9 cellular contexts compared by ENCODE assay signal in the genomic region with DNA sequence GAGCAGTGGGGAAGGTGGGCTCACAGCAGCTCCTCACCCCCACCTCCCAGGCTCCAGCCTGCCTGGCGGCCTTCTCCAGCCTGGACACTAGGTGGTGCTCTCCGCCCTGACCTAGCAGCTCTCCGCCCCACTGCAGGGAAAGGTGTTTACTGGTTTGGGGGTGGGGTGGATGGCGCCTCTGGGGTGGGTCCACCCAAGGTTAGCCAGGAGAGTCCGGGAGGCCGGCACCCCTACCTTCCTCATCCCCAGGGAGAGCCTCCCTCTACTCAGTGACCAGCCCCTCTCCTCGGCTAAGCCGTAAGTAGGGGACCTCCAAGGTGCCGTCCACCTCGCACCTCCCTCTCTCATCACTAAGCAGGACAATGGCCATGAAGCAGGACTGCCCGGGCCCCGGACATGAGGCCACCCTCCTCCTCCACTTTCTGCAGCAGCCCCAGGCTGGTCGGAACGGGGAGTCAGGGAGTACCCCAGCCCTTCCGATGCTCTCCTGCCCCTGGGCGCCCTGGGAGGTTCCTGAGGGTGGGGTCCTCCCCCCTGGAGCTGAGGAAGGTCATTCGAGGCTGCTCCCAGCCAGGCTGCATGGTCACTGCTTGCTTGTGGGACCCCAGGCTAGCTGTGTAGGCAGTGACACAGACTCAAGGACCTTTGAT.
A peak's percentile ranks its signal among the peaks of the same experiment; 100 is the strongest.
DNase-seq lines count a peak whose midpoint lies in the region; ATAC-seq and TF ChIP-seq lines count a peak whose summit lies in the region.
"Had no signal": no experiment of that assay in that cellular context is flagged by ENCODE, and none has a peak within 500 bp of the region (broad histone marks: within the 10 kb centered on the region; RNA-seq: fewer than 3 reads in every experiment).

No MANE protein-coding gene starts in this region.

- POLR2A ChIA-PET in CD4-positive, alpha-beta T cell (lab: Charles Lee) = interaction anchor here (0.6 to 3.0 kb wide), 4 partner anchors 35 to 125 kb away, joined by 4 to 22 read pairs (median 4); no protein-coding TSS in a partner anchor

- H3K4me1 ChIP-seq in ovary (ENCODE audit: insufficient read depth) (no peaks in the 10 kb centered on the region), uterus (no peaks in the 10 kb centered on the region)

- no peak for TF ChIP-seq EP300 in ovary (IDR thresholded peaks at IDR 0.05)

- peak; percentile 77 for ATAC-seq in CD4-positive, alpha-beta T cell (ENCODE audit: poor library complexity)
- ATAC-seq in HG03354 (IDR thresholded peaks at IDR 0.05; ENCODE audit: poor library complexity, severe bottlenecking, unreplicated experiment) = peak; percentile 49
- no peak for ATAC-seq in GM21360 (IDR thresholded peaks at IDR 0.05; ENCODE audit: unreplicated experiment)

- CTCF ChIA-PET in CD4-positive, alpha-beta T cell (lab: Charles Lee) = interaction anchor here (1.1 to 6.0 kb wide), 6 partner anchors 12 to 82 kb away, joined by 3 to 83 read pairs (median 4); no protein-coding TSS in a partner anchor

- 15 to 20% (median 17%) methylated on average over 17 of the region's 17 CpGs for WGBS in ovary, 3 donors

- no peak overlapping the region for H3K27ac ChIP-seq in CD4-positive, alpha-beta T cell (ENCODE audit: low read depth, low read length)
- H3K27ac ChIP-seq in ovary (no peak overlapping the region), uterus (no peak overlapping the region)

- peak overlapping the region; percentile 35 for H3K4me3 Mint-ChIP-seq in CD4-positive, alpha-beta T cell

- no peaks in the 10 kb centered on the region for H3K36me3 Mint-ChIP-seq in CD4-positive, alpha-beta T cell (ENCODE audit: low read depth)
- H3K36me3 Mint-ChIP-seq: IgD-negative memory B cell had no signal

- no peaks in the 10 kb centered on the region for H3K36me3 ChIP-seq in ovary
- no peaks in the 10 kb centered on the region for H3K36me3 ChIP-seq in uterus

- intact Hi-C loops in CD4-positive, alpha-beta T cell (cut with DNase I, micrococcal nuclease) = no loop called here
- intact Hi-C loops in head of caudate nucleus (cut with DNase I) = loop anchor here (5.0 kb wide), 1 partner anchor 233 kb away; no protein-coding TSS in a partner anchor
- intact Hi-C loops in ovary (cut with DNase I) = loop anchor here in 3 of 4 donors (2.0 to 5.0 kb wide), 4 partner anchors 81 to 233 kb away; no protein-coding TSS in a partner anchor
- intact Hi-C loops in uterus (cut with DNase I; ENCODE audit: low total_unique reads) = loop anchor here (5.0 kb wide), 1 partner anchor 83 kb away; no protein-coding TSS in a partner anchor

- H3K9me3 ChIP-seq in CD4-positive, alpha-beta T cell (ENCODE audit: control insufficient read depth, low read length) = no peaks in the 10 kb centered on the region
- H3K9me3 ChIP-seq in ovary (no peaks in the 10 kb centered on the region), uterus (no peaks in the 10 kb centered on the region)

- no peaks in the 10 kb centered on the region for H3K9me3 Mint-ChIP-seq in CD4-positive, alpha-beta T cell
- H3K9me3 Mint-ChIP-seq: IgD-negative memory B cell had no signal

- no peak overlapping the region for H3K27ac Mint-ChIP-seq in CD4-positive, alpha-beta T cell
- H3K27ac Mint-ChIP-seq: IgD-negative memory B cell had no signal

- no peaks in the 10 kb centered on the region for H3K27me3 ChIP-seq in CD4-positive, alpha-beta T cell (ENCODE audit: control insufficient read depth, insufficient read depth, low read length)
- H3K27me3 ChIP-seq in ovary = no peaks in the 10 kb centered on the region
- no peaks in the 10 kb centered on the region for H3K27me3 ChIP-seq in uterus

- H3K4me1 Mint-ChIP-seq in CD4-positive, alpha-beta T cell (ENCODE audit: low read depth) = no peaks in the 10 kb centered on the region

- TF ChIP-seq POLR2A in ovary (IDR thresholded peaks at IDR 0.05) (no peak), uterus (IDR thresholded peaks at IDR 0.05) (no peak)

- peak; percentile 72 for TF ChIP-seq CTCF in CD4-positive, alpha-beta T cell (IDR thresholded peaks at IDR 0.05)
- TF ChIP-seq CTCF in ovary (IDR thresholded peaks at IDR 0.05) (peak in 2 of 3 donors; percentile 30 to 33), uterus (IDR thresholded peaks at IDR 0.05) (peak; percentile 50 to 69 (median 61))

- H3K4me3 ChIP-seq in ovary = no peak overlapping the region
- no peak overlapping the region for H3K4me3 ChIP-seq in uterus

- H3K27me3 Mint-ChIP-seq in CD4-positive, alpha-beta T cell = no peaks in the 10 kb centered on the region

- peak; percentile 35 to 65 (median 44) for DNase-seq in CD4-positive, alpha-beta T cell
- DNase-seq in RPMI8226 = peak; percentile 73
- peak; percentile 41 for DNase-seq in activated gamma-delta T cell treated with anti-CD3 and anti-CD28 coated beads, Interleukin-2, amount 50 U/mL, for 16 hours (ENCODE audit: low read depth)
- peak; percentile 58 to 90 (median 80) for DNase-seq in head of caudate nucleus
- DNase-seq in ovary = peak in 3 of 5 donors; percentile 38 to 53 (median 41)
- peak in 1 of 2 donors; percentile 29 for DNase-seq in uterus

Comparison
In these comparisons a context has a peak if more than half of its experiments do, and no peak if none do; other contexts are left out.
1. intact Hi-C loops: an anchor here in head of caudate nucleus (5.0 kb wide), ovary (2.0 to 5.0 kb wide) and uterus (5.0 kb wide); none called in CD4-positive, alpha-beta T cell.